ENCODE assay signal across 8 cellular contexts in genomic region chr7:128883622-128884549, GRCh38. TPM values are rescaled to one million over a fixed set of nuclear protein-coding genes. Genes with fewer than 3 reads are reported as not detected.
DNase-seq lines count a peak whose midpoint lies in the region; ATAC-seq, FAIRE-seq and TF ChIP-seq lines count a peak whose summit lies in the region.

No MANE protein-coding gene starts in this region.

- no peaks in the 10 kb centered on the region for H3K4me1 ChIP-seq in uterus

- H3K27me3 ChIP-seq in uterus, result no peaks in the 10 kb centered on the region

- H3K4me3 ChIP-seq in uterus, result no peak overlapping the region

- FAIRE-seq in D721Med (lab: Jason Lieb, UNC), result no peak

- peak; percentile 88 for TF ChIP-seq CTCF in D721Med (IDR thresholded peaks at IDR 0.05; ENCODE audit: insufficient read depth, missing control alignments)
- TF ChIP-seq CTCF in uterus (IDR thresholded peaks at IDR 0.05), result peak; percentile 82 to 94 (median 90)

- H3K27ac ChIP-seq in uterus, result no peak overlapping the region

- no peaks in the 10 kb centered on the region for H3K36me3 ChIP-seq in uterus

- no peak for TF ChIP-seq POLR2A in uterus (IDR thresholded peaks at IDR 0.05)

- DNase-seq in D721Med (ENCODE audit: insufficient read length, low spot score) (peak; percentile 97), M059J (ENCODE audit: low read depth) (peak; percentile 65), SK-MEL-5 (ENCODE audit: low read depth, low spot score) (peak; percentile 86), activated gamma-delta T cell treated with Interleukin-2 at 50 U/mL for 16 hours (peak; percentile 87), glomerular visceral epithelial cell (ENCODE audit: extremely low spot score) (peak; percentile 72), posterior vena cava (ENCODE audit: low spot score) (peak; percentile 95), uterus (peak; percentile 74 to 79)

- intact Hi-C loops in posterior vena cava (cut with DNase I) (loop anchor here in 1 of 2 donors (5.0 kb wide), 1 partner anchor 277 kb away; no protein-coding TSS in a partner anchor), uterus (cut with DNase I; ENCODE audit: low total_unique reads) (no loop called here)

- ATAC-seq in GM21529 (IDR thresholded peaks at IDR 0.05; ENCODE audit: unreplicated experiment), result peak; percentile 80

- H3K9me3 ChIP-seq in uterus, result no peaks in the 10 kb centered on the region

- in situ Hi-C loops in SK-MEL-5 (cut with HindIII; ENCODE audit: low pct_unique_long_range_greater_than_20kb, low sequenced_read_pairs), result no loop called here

RNA-seq across cellular contexts. Expression of gene ATP6V1F, which starts 21.2 kb away (rescaled TPM):
- total RNA-seq in M059J (2014; rRNA removed; shearing (Covaris generic)), result 160 TPM in 2 replicates
- total RNA-seq in SK-MEL-5 (2014; rRNA removed; shearing (Covaris generic)), result 318 and 339 TPM in 2 replicates
- polyA plus RNA-seq in SK-MEL-5 (2015; cell fraction: cytosol; rRNA removed), result 339 and 433 TPM in 2 replicates
- polyA plus RNA-seq in SK-MEL-5 (2015; cell fraction: nucleus; rRNA removed), result 26.0 and 33.7 TPM in 2 replicates
- 100 to 1,000 TPM; 106 to 115 TPM for total RNA-seq in posterior vena cava
- 100 to 1,000 TPM in 1 of 4 donors, 10 to 100 TPM in 3; 31.2 to 137 (median 61.3) TPM for total RNA-seq in uterus

RNA-seq across cellular contexts. Expression of gene KCP, which starts 26.6 kb away (rescaled TPM):
- total RNA-seq in M059J (2014; rRNA removed; shearing (Covaris generic)), result not detected in 2 replicates
- 0.03 and 0.13 TPM in 2 replicates for total RNA-seq in SK-MEL-5 (2014; rRNA removed; shearing (Covaris generic))
- polyA plus RNA-seq in SK-MEL-5 (2015; cell fraction: cytosol; rRNA removed), result 0.23 and 0.30 TPM in 2 replicates
- polyA plus RNA-seq in SK-MEL-5 (2015; cell fraction: nucleus; rRNA removed), result 3.2 and 5.4 TPM in 2 replicates
- 1 to 10 TPM in 1 of 2 donors, under 1 TPM in 1; 0.95 to 1.3 TPM for total RNA-seq in posterior vena cava
- total RNA-seq in uterus, result 1 to 10 TPM in 1 of 4 donors, under 1 TPM in 1, not detected in 2; 0.18 to 3.5 TPM

RNA-seq across cellular contexts. Expression of gene FLNC, which starts 53.7 kb away (rescaled TPM):
- 60.7 and 150 TPM in 2 replicates for total RNA-seq in M059J (2014; rRNA removed; shearing (Covaris generic))
- total RNA-seq in SK-MEL-5 (2014; rRNA removed; shearing (Covaris generic)), result 0.05 and 0.11 TPM in 2 replicates
- polyA plus RNA-seq in SK-MEL-5 (2015; cell fraction: cytosol; rRNA removed), result 0.13 TPM in 2 replicates
- polyA plus RNA-seq in SK-MEL-5 (2015; cell fraction: nucleus; rRNA removed), result not detected in 2 replicates
- total RNA-seq in posterior vena cava, result 100 to 1,000 TPM; 440 to 856 TPM
- 100 to 1,000 TPM in 2 of 4 donors, 10 to 100 TPM in 2; 16.5 to 126 (median 105) TPM for total RNA-seq in uterus

RNA-seq across cellular contexts. Expression of gene IRF5, which starts 53.8 kb away (rescaled TPM):
- total RNA-seq in M059J (2014; rRNA removed; shearing (Covaris generic)), result 0.64 and 1.8 TPM in 2 replicates
- 6.3 and 6.9 TPM in 2 replicates for total RNA-seq in SK-MEL-5 (2014; rRNA removed; shearing (Covaris generic))
- 2.6 and 5.0 TPM in 2 replicates for polyA plus RNA-seq in SK-MEL-5 (2015; cell fraction: cytosol; rRNA removed)
- 11.7 and 15.6 TPM in 2 replicates for polyA plus RNA-seq in SK-MEL-5 (2015; cell fraction: nucleus; rRNA removed)
- total RNA-seq in posterior vena cava, result 10 to 100 TPM in 1 of 2 donors, 1 to 10 TPM in 1; 5.8 to 10.3 TPM
- 10 to 100 TPM in 1 of 4 donors, 1 to 10 TPM in 3; 2.0 to 52.5 (median 4.5) TPM for total RNA-seq in uterus

Comparison
In these comparisons a context has a peak if more than half of its experiments do, and no peak if none do; other contexts are left out.
1. RNA of gene FLNC, which starts 53.7 kb away (total RNA-seq): 440 to 856 TPM in posterior vena cava, 60.7 to 150 TPM in M059J and 16.5 to 126 TPM in uterus; 0.05 to 0.11 TPM in SK-MEL-5; every median in the first group is over 10 times any median in the second.
2. Peak in every context shown above with its lines, with median percentiles within 50 percentile points of each other: DNase-seq.